ENCODE assay signal across 17 cellular contexts in genomic region chr5:156093024-156093423, GRCh38.
A peak's percentile ranks its signal among the peaks of the same experiment; 100 is the strongest.
DNase-seq lines count a peak whose midpoint lies in the region; ATAC-seq, FAIRE-seq and TF ChIP-seq lines count a peak whose summit lies in the region.
"Had no signal": no experiment of that assay in that cellular context is flagged by ENCODE, and none has a peak within 500 bp of the region (broad histone marks: within the 10 kb centered on the region; RNA-seq: fewer than 3 reads in every experiment).

No MANE protein-coding gene starts in this region.

- no peak overlapping the region for H3K4me2 ChIP-seq in A549
- H3K4me2 ChIP-seq: BLaER1 treated with 17β-estradiol and CSF1 and Interleukin-3, amounts not matched to agents 10 nM and 100 nM; GM23338 had no signal

- H3K9me3 Mint-ChIP-seq in progenitor cell of endocrine pancreas (ENCODE audit: low read depth) = peaks cover 16% of the 10 kb centered on the region

- POLR2A ChIA-PET in A549 (lab: Yijun Ruan, JAX) = no interaction called here

- CTCF ChIA-PET in A549 (lab: Yijun Ruan, JAX) = no interaction called here

- intact Hi-C loops in body of pancreas (cut with DNase I) (no loop called here), left cardiac atrium (cut with DNase I) (no loop called here)

- no peaks in the 10 kb centered on the region for H3K27me3 Mint-ChIP-seq in progenitor cell of endocrine pancreas
- H3K27me3 Mint-ChIP-seq: CD4-positive, CD25-positive, alpha-beta regulatory T cell had no signal

- WGBS in A549 (ENCODE audit: missing lambda C conversion rate) = 82% methylated on average over 2 of the region's 2 CpGs
- WGBS in body of pancreas, 2 donors = 50 to 60% methylated on average over 2 of the region's 2 CpGs

- no peak overlapping the region for H3K4me3 ChIP-seq in A549
- H3K4me3 ChIP-seq in body of pancreas = no peak overlapping the region
- H3K4me3 ChIP-seq: BLaER1 treated with 17β-estradiol and CSF1 and Interleukin-3, amounts not matched to agents 10 nM and 100 nM; GM23338 had no signal

- TF ChIP-seq POLR2A in A549 (IDR thresholded peaks at IDR 0.05; ENCODE audit: low read length) (no peak), body of pancreas (IDR thresholded peaks at IDR 0.05) (no peak)

- H3K9me3 ChIP-seq in A549 (0 out of 3 replicates have a peak, but pooled peaks cover 7% of the 10 kb centered on the region), body of pancreas (peaks cover 0 to 19% (median 0%) of the 10 kb centered on the region in 3 donors)

- H3K4me3 Mint-ChIP-seq in progenitor cell of endocrine pancreas (ENCODE audit: low read depth) = no peak overlapping the region
- H3K4me3 Mint-ChIP-seq: CD4-positive, CD25-positive, alpha-beta regulatory T cell; GM23338 had no signal

- no peaks in the 10 kb centered on the region for H3K36me3 Mint-ChIP-seq in progenitor cell of endocrine pancreas (ENCODE audit: insufficient read depth)
- H3K36me3 Mint-ChIP-seq: CD4-positive, CD25-positive, alpha-beta regulatory T cell had no signal

- H3K4me1 ChIP-seq in A549 = peaks cover 20% of the 10 kb centered on the region
- no peaks in the 10 kb centered on the region for H3K4me1 ChIP-seq in body of pancreas
- H3K4me1 ChIP-seq: BLaER1 treated with 17β-estradiol and CSF1 and Interleukin-3, amounts not matched to agents 10 nM and 100 nM had no signal

- H3K4me1 Mint-ChIP-seq in progenitor cell of endocrine pancreas (ENCODE audit: low read depth) = peaks cover 3% of the 10 kb centered on the region
- H3K4me1 Mint-ChIP-seq: CD4-positive, CD25-positive, alpha-beta regulatory T cell; GM23338 had no signal

- ATAC-seq in A549 (no peak), body of pancreas (no peak), HG03565 (IDR thresholded peaks at IDR 0.05; ENCODE audit: unreplicated experiment) (no peak), left cardiac atrium (no peak)
- ATAC-seq: GM23338 had no signal

- H3K36me3 ChIP-seq in body of pancreas (replicated peaks in 1 of 2; ENCODE audit: insufficient read depth in 1 of 2, low read depth in 2 of 2) = no peaks in the 10 kb centered on the region
- H3K36me3 ChIP-seq: BLaER1 treated with 17β-estradiol and CSF1 and Interleukin-3, amounts not matched to agents 10 nM and 100 nM had no signal

- peaks cover 0 to 4% of the 10 kb centered on the region in 2 donors for H3K27me3 ChIP-seq in body of pancreas
- H3K27me3 ChIP-seq: BLaER1 treated with 17β-estradiol and CSF1 and Interleukin-3, amounts not matched to agents 10 nM and 100 nM had no signal

- H3K27ac ChIP-seq in A549 (peak overlapping the region; percentile 72 to 83; a peak in 5 of 6 replicates), caudate nucleus (ENCODE audit: low read depth, low read length) (peak overlapping the region; percentile 46), body of pancreas (no peak overlapping the region)
- H3K27ac ChIP-seq: 22Rv1; BLaER1 treated with 17β-estradiol and CSF1 and Interleukin-3, amounts not matched to agents 10 nM and 100 nM had no signal

- H3K27ac Mint-ChIP-seq in progenitor cell of endocrine pancreas = peak overlapping the region; percentile 63
- H3K27ac Mint-ChIP-seq: CD4-positive, CD25-positive, alpha-beta regulatory T cell; GM23338 had no signal

- TF ChIP-seq EP300 in A549 (IDR thresholded peaks at IDR 0.05) = no peak

- FAIRE-seq in A549 (lab: Jason Lieb, UNC) = no peak
- FAIRE-seq: GM18507 had no signal

- TF ChIP-seq RAD21 in A549 (conservative IDR thresholded peaks at IDR 0.05 in 1 of 2, IDR thresholded peaks at IDR 0.05 in 1 of 2) = no peak

- no peak for TF ChIP-seq CTCF in A549 (IDR thresholded peaks at IDR 0.05)
- no peak for TF ChIP-seq CTCF in progenitor cell of endocrine pancreas (IDR thresholded peaks at IDR 0.05; ENCODE audit: unreplicated experiment)
- TF ChIP-seq CTCF in body of pancreas (IDR thresholded peaks at IDR 0.05) = no peak

- DNase-seq in A549 (ENCODE audit: low read depth in 1 of 2, low spot score in 1 of 2) = no peak
- peak in 4 of 61 donors; percentile 0 to 5 (median 2) for DNase-seq in caudate nucleus (lab: John Stamatoyannopoulos, UW)
- DNase-seq in inferior parietal cortex (ENCODE audit: extremely low spot score) = peak; percentile 29
- no peak for DNase-seq in progenitor cell of endocrine pancreas (ENCODE audit: low spot score, unreplicated experiment)
- no peak for DNase-seq in NCI-H345 (lab: John Stamatoyannopoulos, UW)
- DNase-seq in body of pancreas = no peak
- no peak for DNase-seq in left cardiac atrium
- DNase-seq: AML-193; Calu3; CD4-positive, CD25-positive, alpha-beta regulatory T cell; DMS 273 treated with DMSO at 0.1 percent for 48 hours; H7 had no signal

TF ChIP-seq in A549, 52 proteins besides CTCF, POLR2A, EP300 and RAD21:
- TF ChIP-seq RFX5 (IDR thresholded peaks at IDR 0.05) = no peak
- TF ChIP-seq TFCP2L1 (CRISPR knock-in tag; IDR thresholded peaks at IDR 0.05) = no peak
- TF ChIP-seq ESRRA (IDR thresholded peaks at IDR 0.05; ENCODE audit: borderline replicate concordance, low read length) = no peak
- TF ChIP-seq TP53 (CRISPR knock-in tag; IDR thresholded peaks at IDR 0.05) = no peak
- no peak for TF ChIP-seq MAFK (IDR thresholded peaks at IDR 0.05; ENCODE audit: partially characterized antibody)
- no peak for TF ChIP-seq HOXB13 (CRISPR knock-in tag; IDR thresholded peaks at IDR 0.05; ENCODE audit: low read depth)
- TF ChIP-seq PBX3 (IDR thresholded peaks at IDR 0.05) = no peak
- no peak for TF ChIP-seq FOSL2 (IDR thresholded peaks at IDR 0.05)
- no peak for TF ChIP-seq FOSL2 (CRISPR knock-in tag; IDR thresholded peaks at IDR 0.05)
- no peak for TF ChIP-seq FOXS1 (CRISPR knock-in tag; IDR thresholded peaks at IDR 0.05)

Comparison
In these comparisons a context has a peak if more than half of its experiments do, and no peak if none do; other contexts are left out.
1. H3K27ac ChIP-seq: peak in A549 (2 of 2) and caudate nucleus (single experiment); none in body of pancreas (0 of 4).